ENCODE assay signal across 13 cellular contexts in the genomic region with DNA sequence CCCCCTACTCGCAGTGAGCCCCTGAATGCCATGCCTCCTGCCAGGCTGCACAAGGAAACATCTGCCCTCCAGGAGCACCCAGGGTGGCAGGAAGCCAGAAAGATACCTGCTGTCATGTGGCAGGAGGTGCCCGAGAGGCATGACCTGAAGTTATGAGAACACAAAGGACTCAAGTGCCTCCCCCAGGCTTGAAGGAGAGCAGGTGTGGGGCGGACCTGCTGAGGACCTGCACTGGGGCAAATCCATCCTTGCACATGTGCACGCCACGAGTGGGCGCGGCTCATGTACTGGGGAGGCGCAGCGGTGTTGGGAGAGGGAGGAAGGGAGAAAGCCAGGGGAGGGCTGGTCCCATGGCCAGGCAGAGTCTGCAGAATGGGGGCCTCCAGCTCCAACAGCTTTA. TPM values are rescaled to one million over a fixed set of nuclear protein-coding genes. Genes with fewer than 3 reads are reported as not detected.
A peak's percentile ranks its signal among the peaks of the same experiment; 100 is the strongest.
DNase-seq lines count a peak whose midpoint lies in the region; ATAC-seq and TF ChIP-seq lines count a peak whose summit lies in the region.
"Had no signal": no experiment of that assay in that cellular context is flagged by ENCODE, and none has a peak within 500 bp of the region (broad histone marks: within the 10 kb centered on the region; RNA-seq: fewer than 3 reads in every experiment).

No MANE protein-coding gene starts in this region.

- H3K27me3 ChIP-seq in naive thymus-derived CD4-positive, alpha-beta T cell (ENCODE audit: control insufficient read depth in 2 of 2, insufficient read depth in 2 of 2, low read length in 2 of 2): no peaks in the 10 kb centered on the region
- H3K27me3 ChIP-seq in testis: no peaks in the 10 kb centered on the region
- H3K27me3 ChIP-seq: ovary had no signal

- H3K27me3 Mint-ChIP-seq in naive thymus-derived CD4-positive, alpha-beta T cell: no peaks in the 10 kb centered on the region
- H3K27me3 Mint-ChIP-seq: activated CD4-positive, alpha-beta T cell treated with anti-CD3 and anti-CD28 coated beads for 36 hours had no signal

- H3K27ac Mint-ChIP-seq in naive thymus-derived CD4-positive, alpha-beta T cell: no peak overlapping the region
- H3K27ac Mint-ChIP-seq: activated CD4-positive, alpha-beta T cell treated with anti-CD3 and anti-CD28 coated beads for 36 hours; T-helper 1 cell treated with Interleukin-12 subunit alpha and Interleukin-12 subunit beta and Interleukin-4 antibody, amounts not matched to agents 30 μg/mL and 1 μg/mL, for 36 hours had no signal

- POLR2A ChIA-PET in naive thymus-derived CD4-positive, alpha-beta T cell (lab: Charles Lee): no interaction called here

- CTCF ChIA-PET in naive thymus-derived CD4-positive, alpha-beta T cell (lab: Charles Lee): no interaction called here

- H3K9me3 ChIP-seq in mucosa of descending colon (no peaks in the 10 kb centered on the region), testis (no peaks in the 10 kb centered on the region)
- H3K9me3 ChIP-seq in naive thymus-derived CD4-positive, alpha-beta T cell (ENCODE audit: control insufficient read depth in 2 of 3, low read length in 3 of 3): no peaks in the 10 kb centered on the region
- H3K9me3 ChIP-seq: ovary had no signal

- peak; percentile 75 for DNase-seq in COR-L47 (lab: John Stamatoyannopoulos, UW)
- peak; percentile 57 to 95 for DNase-seq in NCI-H187 (lab: John Stamatoyannopoulos, UW)
- DNase-seq in RPMI8226: peak; percentile 95
- peak; percentile 87 to 90 (median 88) for DNase-seq in mucosa of descending colon
- DNase-seq in stimulated activated CD4-positive, alpha-beta T cell treated with anti-CD3 and anti-CD28 coated beads, Interleukin-4, amount 100 ng/mL, for 4 hours: no peak
- no peak for DNase-seq in SKM-1 treated with dmso at 0.1 percent for 144 hours (lab: John Stamatoyannopoulos, UW; ENCODE audit: unreplicated experiment)
- no peak for DNase-seq in naive thymus-derived CD4-positive, alpha-beta T cell
- no peak for DNase-seq in testis
- DNase-seq: activated CD4-positive, alpha-beta T cell treated with anti-CD3 and anti-CD28 coated beads for 36 hours; activated T-cell treated with anti-CD3 and anti-CD28 coated beads, Interleukin-2, amount 50 U/mL, for 1 hour; mesenchymal stem cell; ovary had no signal

- TF ChIP-seq CTCF in mucosa of descending colon (IDR thresholded peaks at IDR 0.05) (no peak), testis (IDR thresholded peaks at IDR 0.05) (no peak)

- H3K36me3 ChIP-seq in mucosa of descending colon (ENCODE audit: low read depth): peaks cover 7% of the 10 kb centered on the region
- H3K36me3 ChIP-seq in naive thymus-derived CD4-positive, alpha-beta T cell (ENCODE audit: control insufficient read depth in 2 of 3, insufficient read depth in 3 of 3, low read length in 3 of 3): no peaks in the 10 kb centered on the region
- H3K36me3 ChIP-seq in testis (ENCODE audit: low read depth, missing control alignments): no peaks in the 10 kb centered on the region
- H3K36me3 ChIP-seq: ovary had no signal

- no peak for TF ChIP-seq POLR2A in testis (IDR thresholded peaks at IDR 0.05)

- intact Hi-C loops in mucosa of descending colon (cut with DNase I, micrococcal nuclease): no loop called here
- intact Hi-C loops in naive thymus-derived CD4-positive, alpha-beta T cell (cut with micrococcal nuclease): no loop called here
- intact Hi-C loops in testis (cut with DNase I; ENCODE audit: low total_unique reads): no loop called here

- peaks cover 0 to 2% (median 0%) of the 10 kb centered on the region in 11 donors for H3K9me3 Mint-ChIP-seq in naive thymus-derived CD4-positive, alpha-beta T cell
- H3K9me3 Mint-ChIP-seq: T-helper 1 cell treated with Interleukin-12 subunit alpha and Interleukin-12 subunit beta and Interleukin-4 antibody, amounts not matched to agents 30 μg/mL and 1 μg/mL, for 36 hours had no signal

- H3K4me1 ChIP-seq in mucosa of descending colon (ENCODE audit: low read depth) (peaks cover 24% of the 10 kb centered on the region), testis (peaks cover 9% of the 10 kb centered on the region)
- no peaks in the 10 kb centered on the region for H3K4me1 ChIP-seq in naive thymus-derived CD4-positive, alpha-beta T cell (ENCODE audit: control insufficient read depth in 2 of 2, insufficient read depth in 2 of 2, low read length in 2 of 2)

- no peak overlapping the region for H3K27ac ChIP-seq in naive thymus-derived CD4-positive, alpha-beta T cell (ENCODE audit: low read depth, low read length)
- H3K27ac ChIP-seq in testis: no peak overlapping the region
- H3K27ac ChIP-seq: ovary had no signal

- 80 to 85% methylated on average over 9 of the region's 9 CpGs for WGBS in testis, 2 donors

- no peak overlapping the region for H3K4me3 ChIP-seq in mucosa of descending colon
- H3K4me3 ChIP-seq in naive thymus-derived CD4-positive, alpha-beta T cell (ENCODE audit: low read length): no peak overlapping the region
- H3K4me3 ChIP-seq in testis: no peak overlapping the region
- H3K4me3 ChIP-seq: ovary had no signal

- ATAC-seq in mucosa of descending colon: peak; percentile 69
- no peak for ATAC-seq in naive thymus-derived CD4-positive, alpha-beta T cell
- ATAC-seq: activated CD4-positive, alpha-beta T cell treated with anti-CD3 and anti-CD28 coated beads for 36 hours had no signal

- no peaks in the 10 kb centered on the region for H3K36me3 Mint-ChIP-seq in naive thymus-derived CD4-positive, alpha-beta T cell

- no peaks in the 10 kb centered on the region for H3K4me1 Mint-ChIP-seq in naive thymus-derived CD4-positive, alpha-beta T cell
- H3K4me1 Mint-ChIP-seq: activated CD4-positive, alpha-beta T cell treated with anti-CD3 and anti-CD28 coated beads for 36 hours had no signal

- H3K4me3 Mint-ChIP-seq in naive thymus-derived CD4-positive, alpha-beta T cell: no peak overlapping the region
- H3K4me3 Mint-ChIP-seq: activated CD4-positive, alpha-beta T cell treated with anti-CD3 and anti-CD28 coated beads for 36 hours; T-helper 1 cell treated with Interleukin-12 subunit alpha and Interleukin-12 subunit beta and Interleukin-4 antibody, amounts not matched to agents 30 μg/mL and 1 μg/mL, for 36 hours had no signal

RNA-seq across cellular contexts. Expression of gene SDC1, which starts 26.9 kb away (rescaled TPM):
- total RNA-seq in mucosa of descending colon: 100 to 1,000 TPM in 2 of 3 donors, 10 to 100 TPM in 1; 65.3 to 170 (median 162) TPM
- under 1 TPM in 3 of 5 experiments, not detected in 2; 0.12 to 0.37 (median 0.22) TPM for total RNA-seq in naive thymus-derived CD4-positive, alpha-beta T cell
- not detected for polyA plus RNA-seq in naive thymus-derived CD4-positive, alpha-beta T cell
- 1 to 10 TPM; 8.7 to 9.2 TPM for total RNA-seq in testis
- polyA plus RNA-seq in testis (ENCODE audit: insufficient read depth, low read depth, low replicate concordance): 11.9 TPM

Comparison
In these comparisons a context has a peak if more than half of its experiments do, and no peak if none do; other contexts are left out.
1. DNase-seq: peak in COR-L47 (single experiment), NCI-H187 (2 of 2), RPMI8226 (single experiment) and mucosa of descending colon (3 of 3); none in stimulated activated CD4-positive, alpha-beta T cell treated with anti-CD3 and anti-CD28 coated beads, Interleukin-4, amount 100 ng/mL, for 4 hours (0 of 2), SKM-1 treated with dmso at 0.1 percent for 144 hours (single experiment), naive thymus-derived CD4-positive, alpha-beta T cell (0 of 9) and testis (single experiment).
2. RNA of gene SDC1, which starts 26.9 kb away (total RNA-seq): 65.3 to 170 TPM in mucosa of descending colon and 8.7 to 9.2 TPM in testis; 0.12 to 0.37 TPM in naive thymus-derived CD4-positive, alpha-beta T cell; every median in the first group is over 4 times any median in the second.